ENCODE assay signal across 1 cellular context in genomic region chr3:10504161-10505049, GRCh38.
TF ChIP-seq lines count a peak whose summit lies in the region.

No MANE protein-coding gene starts in this region.

TF ChIP-seq in SK-N-SH treated with all-trans-retinoic acid at 6 μM for 48 hours, 23 proteins besides CTCF, POLR2A, EP300 and RAD21 (continued from another document):
- TF ChIP-seq CSRNP3 (CRISPR knock-in tag; IDR thresholded peaks at IDR 0.05) (no peak), ARNTL (CRISPR knock-in tag; IDR thresholded peaks at IDR 0.05; ENCODE audit: borderline replicate concordance, low read depth) (no peak), ZNF70 (CRISPR knock-in tag; IDR thresholded peaks at IDR 0.05) (no peak), TOX (CRISPR knock-in tag; IDR thresholded peaks at IDR 0.05; ENCODE audit: borderline replicate concordance) (no peak), CREB5 (CRISPR knock-in tag; IDR thresholded peaks at IDR 0.05; ENCODE audit: low read depth) (no peak)
TF ChIP-seq in SK-N-SH treated with all-trans-retinoic acid at 6 μM for 48 hours: peak in this region for 0.
